15 cellular contexts compared by ENCODE assay signal in genomic region chr2:29522951-29523669, GRCh38.
A peak's percentile ranks its signal among the peaks of the same experiment; 100 is the strongest.
DNase-seq lines count a peak whose midpoint lies in the region; ATAC-seq, FAIRE-seq and TF ChIP-seq lines count a peak whose summit lies in the region.
"Had no signal": no experiment of that assay in that cellular context is flagged by ENCODE, and none has a peak within 500 bp of the region (broad histone marks: within the 10 kb centered on the region; RNA-seq: fewer than 3 reads in every experiment).

No MANE protein-coding gene starts in this region.

- no peaks in the 10 kb centered on the region for H4K20me1 ChIP-seq in IMR-90 (ENCODE audit: insufficient read depth, low read length)

- H3K14ac ChIP-seq in IMR-90 (replicated peaks; ENCODE audit: low read depth, low read length), result peak overlapping the region; percentile 84

- H3K9me3 ChIP-seq in A549 (no peaks in the 10 kb centered on the region), IMR-90 (ENCODE audit: control insufficient read depth, insufficient read depth, low read length) (no peaks in the 10 kb centered on the region), thyroid gland (no peaks in the 10 kb centered on the region)
- H3K9me3 ChIP-seq: vagina had no signal

- peak overlapping the region; percentile 68; the same call in 2 of the 3 replicates for H2BK15ac ChIP-seq in IMR-90 (ENCODE audit: low read depth, low read length)

- in situ Hi-C loops in IMR-90 (cut with MboI; ENCODE audit: low sequenced_read_pairs), result no loop called here

- H2AFZ ChIP-seq in IMR-90 (replicated peaks; ENCODE audit: low read length, poor library complexity), result peak overlapping the region; percentile 67

- H3K4me2 ChIP-seq in A549, result peak overlapping the region; percentile 56
- H3K4me2 ChIP-seq in IMR-90 (ENCODE audit: low read depth, low read length), result peak overlapping the region; percentile 73

- FAIRE-seq in A549 (lab: Jason Lieb, UNC), result no peak

- intact Hi-C loops in IMR-90 (cut with micrococcal nuclease), result loop anchor here (5.0 kb wide), 1 partner anchor 104 kb away; no protein-coding TSS in a partner anchor
- intact Hi-C loops in lower leg skin (cut with DNase I; ENCODE audit: low total_unique reads), result no loop called here
- intact Hi-C loops in thyroid gland (cut with DNase I), result no loop called here

- H3K27ac ChIP-seq in A549 (peak overlapping the region in 1 of 2 experiments; percentile 12; a peak in 1 of 6 replicates), IMR-90 (ENCODE audit: insufficient read depth, low read length) (peak overlapping the region; percentile 85), foreskin keratinocyte (no peak overlapping the region), thyroid gland (no peak overlapping the region)
- H3K27ac ChIP-seq: vagina had no signal

- H3K9me1 ChIP-seq in IMR-90 (ENCODE audit: insufficient read depth, low read length), result peaks cover 11% of the 10 kb centered on the region; the same call in 1 of the 2 replicates

- no TSS peak for BruUV-seq in IMR-90 (replicated peaks; lab: Mats Ljungman, UMichigan)

- H3K36me3 ChIP-seq in IMR-90 (ENCODE audit: control insufficient read depth, insufficient read depth, low read length) (no peaks in the 10 kb centered on the region), thyroid gland (no peaks in the 10 kb centered on the region)
- H3K36me3 ChIP-seq: vagina had no signal

- no peak for TF ChIP-seq EP300 in A549 (IDR thresholded peaks at IDR 0.05)

- H2BK20ac ChIP-seq in IMR-90 (ENCODE audit: low read depth, low read length), result peak overlapping the region; percentile 66

- H2BK120ac ChIP-seq in IMR-90 (ENCODE audit: low read depth, low read length), result peak overlapping the region; percentile 94

- POLR2A ChIA-PET in A549 (lab: Yijun Ruan, JAX) (no interaction called here), IMR-90 (lab: Charles Lee; ENCODE audit: unreplicated experiment) (interaction anchor here (0.6 kb wide), 1 partner anchor 18 kb away, joined by 4 read pairs; no protein-coding TSS in a partner anchor)

- H2BK5ac ChIP-seq in IMR-90 (ENCODE audit: low read depth, low read length, poor library complexity, severe bottlenecking), result peak overlapping the region; percentile 90

- TF ChIP-seq CTCF in A549 (IDR thresholded peaks at IDR 0.05) (no peak), IMR-90 (conservative IDR thresholded peaks at IDR 0.05; ENCODE audit: low read depth, low read length) (no peak), foreskin keratinocyte (conservative IDR thresholded peaks at IDR 0.05) (no peak), lower leg skin (IDR thresholded peaks at IDR 0.05) (no peak), thyroid gland (IDR thresholded peaks at IDR 0.05) (no peak)

- peak overlapping the region; percentile 93 for H4K91ac ChIP-seq in IMR-90 (ENCODE audit: insufficient read depth, low read depth, low read length)

- ATAC-seq in A549 (peak; percentile 83 to 89), IMR-90 (ENCODE audit: low read depth) (peak; percentile 90), foreskin keratinocyte (peak; percentile 44), HG03045 (IDR thresholded peaks at IDR 0.05; ENCODE audit: unreplicated experiment) (no peak)
- ATAC-seq: stimulated activated naive CD8-positive, alpha-beta T cell treated with anti-CD3 and anti-CD28 coated beads, Interleukin-15, Interleukin-2, amounts not matched to agents 100 U/mL and 50 U/mL, for 24 hours had no signal

- H3K27me3 ChIP-seq in IMR-90 (ENCODE audit: control insufficient read depth, insufficient read depth, low read length), result no peaks in the 10 kb centered on the region
- peaks cover 20% of the 10 kb centered on the region for H3K27me3 ChIP-seq in foreskin keratinocyte
- no peaks in the 10 kb centered on the region for H3K27me3 ChIP-seq in thyroid gland
- H3K27me3 ChIP-seq: vagina had no signal

- peaks cover 13% of the 10 kb centered on the region; the same call in 2 of the 3 replicates for H3K4me1 ChIP-seq in A549
- peaks cover 25% of the 10 kb centered on the region for H3K4me1 ChIP-seq in IMR-90 (ENCODE audit: control insufficient read depth, insufficient read depth, low read length)
- H3K4me1 ChIP-seq in foreskin keratinocyte, result no peaks in the 10 kb centered on the region
- H3K4me1 ChIP-seq in thyroid gland, result peaks cover 21 to 23% of the 10 kb centered on the region in 2 donors
- H3K4me1 ChIP-seq: vagina had no signal

- peak overlapping the region; percentile 90 for H3K18ac ChIP-seq in IMR-90 (ENCODE audit: low read depth, low read length)

- TF ChIP-seq POLR2A in A549 (IDR thresholded peaks at IDR 0.05; ENCODE audit: low read length) (no peak), IMR-90 (IDR thresholded peaks at IDR 0.05; ENCODE audit: low read depth, low read length) (no peak), lower leg skin (IDR thresholded peaks at IDR 0.05) (no peak), thyroid gland (IDR thresholded peaks at IDR 0.05) (no peak)

- H3K9ac ChIP-seq in IMR-90 (ENCODE audit: low read depth, low read length), result peak overlapping the region; percentile 15; the same call in 1 of the 2 replicates

- peak overlapping the region; percentile 54; the same call in 1 of the 2 replicates for H3K56ac ChIP-seq in IMR-90 (ENCODE audit: extremely low read depth, insufficient read depth, low read length)

- dilution Hi-C loops in IMR-90 (cut with HindIII; ENCODE audit: low sequenced_read_pairs, unreplicated experiment), result no loop called here

- 6% methylated on average over 5 of the region's 5 CpGs for WGBS in A549 (ENCODE audit: missing lambda C conversion rate)
- WGBS in IMR-90 (ENCODE audit: extremely low coverage in 2 of 2, insufficient read length in 1 of 2), 2 experiments, result no CpG with 5 or more reads among the region's 5 CpGs
- WGBS in lower leg skin, 2 donors, result 35 to 40% methylated on average over 5 of the region's 5 CpGs
- WGBS in thyroid gland, 2 donors, result 70 to 78% methylated on average over 5 of the region's 5 CpGs

- H2AK9ac ChIP-seq in IMR-90 (replicated peaks; ENCODE audit: low read depth, low read length, poor library complexity), result peak overlapping the region; percentile 30

- DNase-seq in A549 (ENCODE audit: low read depth in 1 of 2, low spot score in 1 of 2), result peak; percentile 25 to 39
- peak; percentile 86 for DNase-seq in IMR-90
- DNase-seq in amniotic stem cell (lab: John Stamatoyannopoulos, UW), result peak; percentile 72
- no peak for DNase-seq in foreskin keratinocyte
- DNase-seq in islet precursor cell, result no peak
- DNase-seq in lower leg skin (ENCODE audit: low spot score in 2 of 2), result no peak
- DNase-seq in thyroid gland, result no peak
- DNase-seq: activated CD4-positive, alpha-beta T cell treated with anti-CD3 and anti-CD28 coated beads for 4 hours; activated T-cell treated with anti-CD3 and anti-CD28 coated beads for 4 hours; NCI-H2029; RPMI8226; stimulated activated naive CD8-positive, alpha-beta T cell treated with anti-CD3 and anti-CD28 coated beads, Interleukin-15, Interleukin-2, amounts not matched to agents 100 U/mL and 50 U/mL, for 24 hours; T-helper 2 cell had no signal

- H4K5ac ChIP-seq in IMR-90 (ENCODE audit: low read depth, low read length), result peak overlapping the region; percentile 76; the same call in 1 of the 2 replicates

- H3K79me1 ChIP-seq in IMR-90 (ENCODE audit: low read depth in 1 of 2, low read length in 2 of 2), result no peaks in the 10 kb centered on the region

- CTCF ChIA-PET in A549 (lab: Yijun Ruan, JAX) (interaction anchor here (0.7 kb wide), 1 partner anchor 35 kb away, joined by 3 read pairs; no protein-coding TSS in a partner anchor), IMR-90 (lab: Yijun Ruan, JAX) (interaction anchor here (1.4 kb wide), 1 partner anchor 13 kb away, joined by 5 read pairs; no protein-coding TSS in a partner anchor)

- no peak for TF ChIP-seq RAD21 in A549 (conservative IDR thresholded peaks at IDR 0.05 in 1 of 2, IDR thresholded peaks at IDR 0.05 in 1 of 2)
- TF ChIP-seq RAD21 in IMR-90 (IDR thresholded peaks at IDR 0.05; ENCODE audit: low read length), result no peak

- H4K8ac ChIP-seq in IMR-90 (ENCODE audit: low read depth in 2 of 2, low read length in 2 of 2), result peak overlapping the region; percentile 44 to 86; a peak in 3 of 4 replicates

- H3K23ac ChIP-seq in IMR-90 (ENCODE audit: low read depth, low read length), result peak overlapping the region; percentile 88

- H2AK5ac ChIP-seq in IMR-90 (ENCODE audit: low read depth, low read length), result peak overlapping the region; percentile 89

- peak overlapping the region; percentile 55 for H3K4ac ChIP-seq in IMR-90 (ENCODE audit: low read depth, low read length)

- H3K4me3 ChIP-seq in A549 (no peak overlapping the region), IMR-90 (ENCODE audit: insufficient read depth, low read depth, low read length) (no peak overlapping the region), lower leg skin (ENCODE audit: low read depth, poor library complexity, severe bottlenecking) (no peak overlapping the region), thyroid gland (replicated peaks in 1 of 3) (no peak overlapping the region)
- H3K4me3 ChIP-seq: vagina had no signal

TF ChIP-seq in A549, 52 proteins besides CTCF, POLR2A, EP300 and RAD21 (continues in another document):
- TF ChIP-seq HOXA7 (CRISPR knock-in tag; IDR thresholded peaks at IDR 0.05), result no peak
- no peak for TF ChIP-seq POLR2AphosphoS2 (conservative IDR thresholded peaks at IDR 0.05; ENCODE audit: low read length)
- TF ChIP-seq, protein P1, sequence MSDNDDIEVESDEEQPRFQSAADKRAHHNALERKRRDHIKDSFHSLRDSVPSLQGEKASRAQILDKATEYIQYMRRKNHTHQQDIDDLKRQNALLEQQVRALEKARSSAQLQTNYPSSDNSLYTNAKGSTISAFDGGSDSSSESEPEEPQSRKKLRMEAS (IDR thresholded peaks at IDR 0.05), result no peak
- TF ChIP-seq E2F6 (IDR thresholded peaks at IDR 0.05; ENCODE audit: borderline replicate concordance, low read depth), result no peak

TF ChIP-seq in IMR-90, 13 proteins besides CTCF, POLR2A, EP300 and RAD21:
- TF ChIP-seq FOS (IDR thresholded peaks at IDR 0.05; ENCODE audit: low read depth, low read length) (peak; percentile 90), RCOR1 (IDR thresholded peaks at IDR 0.05; ENCODE audit: insufficient replicate concordance, low read length) (no peak), USF2 (IDR thresholded peaks at IDR 0.05; ENCODE audit: low read depth, low read length) (peak; percentile 60)

Comparison
In these comparisons a context has a peak if more than half of its experiments do, and no peak if none do; other contexts are left out.
1. DNase-seq: peak in A549 (2 of 2), IMR-90 (single experiment) and amniotic stem cell (single experiment); none in foreskin keratinocyte (0 of 2), islet precursor cell (single experiment), lower leg skin (0 of 2) and thyroid gland (0 of 2).